ENCODE assay signal across 9 cellular contexts in genomic region chr9:21070171-21070571, GRCh38. TPM values are rescaled to one million over a fixed set of nuclear protein-coding genes. Genes with fewer than 3 reads are reported as not detected.
A peak's percentile ranks its signal among the peaks of the same experiment; 100 is the strongest.
DNase-seq lines count a peak whose midpoint lies in the region; ATAC-seq and TF ChIP-seq lines count a peak whose summit lies in the region.
"Had no signal": no experiment of that assay in that cellular context is flagged by ENCODE, and none has a peak within 500 bp of the region (broad histone marks: within the 10 kb centered on the region; RNA-seq: fewer than 3 reads in every experiment).

No MANE protein-coding gene starts in this region.

- H3K36me3 Mint-ChIP-seq in chondrocyte (ENCODE audit: low read depth) (no peaks in the 10 kb centered on the region), natural killer cell (no peaks in the 10 kb centered on the region)
- no peaks in the 10 kb centered on the region for H3K36me3 Mint-ChIP-seq in stimulated activated memory B cell treated with anti-CD40 and anti-IgM and Interleukin-4, amounts not matched to agents 10 μg/mL and 1 μg/mL and 100 μg/mL, for 72 hours

- TF ChIP-seq CTCF in chondrocyte (IDR thresholded peaks at IDR 0.05) (peak; percentile 67), lower lobe of right lung (IDR thresholded peaks at IDR 0.05) (no peak), uterus (IDR thresholded peaks at IDR 0.05) (peak in 2 of 4 experiments; percentile 15 to 18), natural killer cell (IDR thresholded peaks at IDR 0.05) (no peak)

- H3K9me3 Mint-ChIP-seq in chondrocyte (ENCODE audit: low read depth) (peaks cover 3% of the 10 kb centered on the region), natural killer cell (no peaks in the 10 kb centered on the region)
- no peaks in the 10 kb centered on the region for H3K9me3 Mint-ChIP-seq in stimulated activated memory B cell treated with anti-CD40 and anti-IgM and Interleukin-4, amounts not matched to agents 10 μg/mL and 1 μg/mL and 100 μg/mL, for 72 hours

- H3K4me1 Mint-ChIP-seq in chondrocyte (ENCODE audit: low read depth) = peaks cover 22% of the 10 kb centered on the region
- H3K4me1 Mint-ChIP-seq in natural killer cell = no peaks in the 10 kb centered on the region
- no peaks in the 10 kb centered on the region for H3K4me1 Mint-ChIP-seq in stimulated activated memory B cell treated with anti-CD40 and anti-IgM and Interleukin-4, amounts not matched to agents 10 μg/mL and 1 μg/mL and 100 μg/mL, for 72 hours

- peak; percentile 78 to 92 for ATAC-seq in lower lobe of right lung
- ATAC-seq in natural killer cell = no peak
- no peak for ATAC-seq in stimulated activated memory B cell treated with anti-CD40 and anti-IgM and Interleukin-4, amounts not matched to agents 10 μg/mL and 1 μg/mL and 100 μg/mL, for 72 hours

- H3K4me1 ChIP-seq in lower lobe of right lung = peaks cover 5% of the 10 kb centered on the region
- no peaks in the 10 kb centered on the region for H3K4me1 ChIP-seq in uterus

- H3K4me3 Mint-ChIP-seq in chondrocyte (ENCODE audit: unreplicated experiment) (peak overlapping the region; percentile 14), natural killer cell (no peak overlapping the region)
- H3K4me3 Mint-ChIP-seq in stimulated activated memory B cell treated with anti-CD40 and anti-IgM and Interleukin-4, amounts not matched to agents 10 μg/mL and 1 μg/mL and 100 μg/mL, for 72 hours = no peak overlapping the region

- H3K36me3 ChIP-seq in lower lobe of right lung = no peaks in the 10 kb centered on the region
- H3K36me3 ChIP-seq in uterus = no peaks in the 10 kb centered on the region
- H3K36me3 ChIP-seq: BLaER1 treated with 17β-estradiol and CSF1 and Interleukin-3, amounts not matched to agents 10 nM and 100 nM had no signal

- DNase-seq in NCI-H2227 treated with DMSO at 0.1 percent for 48 hours (lab: John Stamatoyannopoulos, UW) = peak; percentile 9
- DNase-seq in NCI-H2227 (lab: John Stamatoyannopoulos, UW; ENCODE audit: unreplicated experiment) = no peak
- no peak for DNase-seq in chondrocyte (ENCODE audit: low spot score)
- no peak for DNase-seq in lower lobe of right lung
- peak; percentile 35 to 75 for DNase-seq in uterus
- no peak for DNase-seq in SHP77 treated with DMSO at 0.1 percent for 48 hours (lab: John Stamatoyannopoulos, UW)
- DNase-seq in natural killer cell = no peak

- H3K27ac ChIP-seq in lower lobe of right lung (no peak overlapping the region), uterus (peak overlapping the region in 1 of 2 donors; percentile 57)
- H3K27ac ChIP-seq: BLaER1 treated with 17β-estradiol and CSF1 and Interleukin-3, amounts not matched to agents 10 nM and 100 nM had no signal

- H3K27me3 ChIP-seq in lower lobe of right lung (ENCODE audit: low read depth) (no peaks in the 10 kb centered on the region), uterus (no peaks in the 10 kb centered on the region)
- H3K27me3 ChIP-seq: BLaER1 treated with 17β-estradiol and CSF1 and Interleukin-3, amounts not matched to agents 10 nM and 100 nM had no signal

- intact Hi-C loops in lower lobe of right lung (cut with DNase I) (no loop called here), uterus (cut with DNase I; ENCODE audit: low total_unique reads) (no loop called here), natural killer cell (cut with micrococcal nuclease) (no loop called here)

- peak overlapping the region; percentile 86 for H3K27ac Mint-ChIP-seq in chondrocyte (ENCODE audit: unreplicated experiment)
- H3K27ac Mint-ChIP-seq in natural killer cell = no peak overlapping the region
- no peak overlapping the region for H3K27ac Mint-ChIP-seq in stimulated activated memory B cell treated with anti-CD40 and anti-IgM and Interleukin-4, amounts not matched to agents 10 μg/mL and 1 μg/mL and 100 μg/mL, for 72 hours

- no peak for TF ChIP-seq POLR2A in uterus (IDR thresholded peaks at IDR 0.05)

- H3K27me3 Mint-ChIP-seq in chondrocyte (ENCODE audit: low read depth) (no peaks in the 10 kb centered on the region), natural killer cell (ENCODE audit: low read depth in 2 of 2) (peaks cover 0 to 2% of the 10 kb centered on the region in 2 donors)
- no peaks in the 10 kb centered on the region for H3K27me3 Mint-ChIP-seq in stimulated activated memory B cell treated with anti-CD40 and anti-IgM and Interleukin-4, amounts not matched to agents 10 μg/mL and 1 μg/mL and 100 μg/mL, for 72 hours

- no peaks in the 10 kb centered on the region for H3K9me3 ChIP-seq in lower lobe of right lung
- H3K9me3 ChIP-seq in uterus = no peaks in the 10 kb centered on the region

- no peak overlapping the region for H3K4me3 ChIP-seq in lower lobe of right lung
- no peak overlapping the region for H3K4me3 ChIP-seq in uterus
- H3K4me3 ChIP-seq: BLaER1 treated with 17β-estradiol and CSF1 and Interleukin-3, amounts not matched to agents 10 nM and 100 nM had no signal

RNA-seq across cellular contexts. Expression of gene IFNB1, which starts 7.6 kb away (rescaled TPM):
- total RNA-seq in chondrocyte = not detected in 3 replicates
- total RNA-seq in lower lobe of right lung = not detected
- total RNA-seq in uterus = not detected
- not detected for total RNA-seq in natural killer cell

RNA-seq across cellular contexts. Expression of gene HACD4, which starts 38.7 kb away (rescaled TPM):
- 0.97 to 1.3 TPM (median 0.97 TPM) in 3 replicates for total RNA-seq in chondrocyte
- total RNA-seq in lower lobe of right lung = 13.5 TPM
- 1 to 10 TPM in 2 of 4 donors, under 1 TPM in 2; under 0.01 to 8.7 (median 2.4) TPM for total RNA-seq in uterus
- total RNA-seq in natural killer cell = 10 to 100 TPM; 14.0 to 16.5 (median 14.4) TPM

Comparison
In these comparisons a context has a peak if more than half of its experiments do, and no peak if none do; other contexts are left out.
1. DNase-seq: peak in NCI-H2227 treated with DMSO at 0.1 percent for 48 hours (single experiment) and uterus (2 of 2); none in NCI-H2227 (single experiment), chondrocyte (single experiment), lower lobe of right lung (single experiment), SHP77 treated with DMSO at 0.1 percent for 48 hours (single experiment) and natural killer cell (single experiment).
2. ATAC-seq: peak in lower lobe of right lung (2 of 2); none in natural killer cell (0 of 3) and stimulated activated memory B cell treated with anti-CD40 and anti-IgM and Interleukin-4, amounts not matched to agents 10 μg/mL and 1 μg/mL and 100 μg/mL, for 72 hours (single experiment).